In genomic region chr9:94666364-94667099, GRCh38 we compare ENCODE assay signal across 1 cellular context.
TF ChIP-seq lines count a peak whose summit lies in the region.

No MANE protein-coding gene starts in this region.

TF ChIP-seq in HepG2, 621 proteins besides CTCF, POLR2A, EP300 and RAD21 (continued from another document):
- TF ChIP-seq REST (IDR thresholded peaks at IDR 0.05; ENCODE audit: borderline replicate concordance in 1 of 2, low read depth in 1 of 2, low read length in 2 of 2) (no peak), YEATS2 (CRISPR knock-in tag; IDR thresholded peaks at IDR 0.05; ENCODE audit: borderline replicate concordance) (no peak), ZNF780A (CRISPR knock-in tag; IDR thresholded peaks at IDR 0.05) (no peak), ZNF550 (CRISPR knock-in tag; IDR thresholded peaks at IDR 0.05; ENCODE audit: borderline replicate concordance) (no peak), ARHGAP35 (CRISPR knock-in tag; IDR thresholded peaks at IDR 0.05; ENCODE audit: borderline replicate concordance) (no peak), ZSCAN20 (CRISPR knock-in tag; IDR thresholded peaks at IDR 0.05; ENCODE audit: borderline replicate concordance) (no peak), ZNF350 (CRISPR knock-in tag; IDR thresholded peaks at IDR 0.05; ENCODE audit: borderline replicate concordance, low read depth) (0 out of 2 replicates have a peak, but pooled peaks have one; percentile 18), SP2 (CRISPR knock-in tag; IDR thresholded peaks at IDR 0.05) (no peak), HNF4A (CRISPR knock-in tag; IDR thresholded peaks at IDR 0.05) (peak; percentile 80), KAT8 (CRISPR knock-in tag; IDR thresholded peaks at IDR 0.05) (no peak), ZNF343 (CRISPR knock-in tag; IDR thresholded peaks at IDR 0.05) (no peak), ZNF501 (CRISPR knock-in tag; IDR thresholded peaks at IDR 0.05) (peak; percentile 43; the same call in 1 of the 2 replicates), BRCA1 (CRISPR knock-in tag; IDR thresholded peaks at IDR 0.05) (no peak), ZNF33A (CRISPR knock-in tag; IDR thresholded peaks at IDR 0.05; ENCODE audit: borderline replicate concordance) (no peak), ZEB1 (IDR thresholded peaks at IDR 0.05; ENCODE audit: insufficient replicate concordance, low read depth) (peak; percentile 82), TCF7 (IDR thresholded peaks at IDR 0.05; ENCODE audit: low read depth) (no peak), SOX6 (IDR thresholded peaks at IDR 0.05) (no peak), SOX6 (CRISPR knock-in tag; IDR thresholded peaks at IDR 0.05) (0 out of 2 replicates have a peak, but pooled peaks have one; percentile 14), ZNF44 (CRISPR knock-in tag; IDR thresholded peaks at IDR 0.05) (no peak), SAFB2 (CRISPR knock-in tag; IDR thresholded peaks at IDR 0.05; ENCODE audit: borderline replicate concordance, low read depth) (no peak), IKZF5 (CRISPR knock-in tag; IDR thresholded peaks at IDR 0.05) (no peak), NR2F1 (CRISPR knock-in tag; IDR thresholded peaks at IDR 0.05) (0 out of 4 replicates have a peak, but pooled peaks of 1 of the 2 experiments have one; percentile 4), ZNF879 (CRISPR knock-in tag; IDR thresholded peaks at IDR 0.05) (no peak), ZFX (CRISPR knock-in tag; IDR thresholded peaks at IDR 0.05; ENCODE audit: low read depth) (peak; percentile 43; the same call in 1 of the 2 replicates), BATF2 (CRISPR knock-in tag; IDR thresholded peaks at IDR 0.05) (no peak), DNMT1 (CRISPR knock-in tag; IDR thresholded peaks at IDR 0.05) (no peak), ARID3A (IDR thresholded peaks at IDR 0.05; ENCODE audit: low read depth, low read length) (no peak), ZNF607 (CRISPR knock-in tag; IDR thresholded peaks at IDR 0.05; ENCODE audit: borderline replicate concordance) (no peak), HMG20B (CRISPR knock-in tag; conservative IDR thresholded peaks at IDR 0.05) (no peak), RXRB (CRISPR knock-in tag; IDR thresholded peaks at IDR 0.05; ENCODE audit: borderline replicate concordance) (no peak), ZNF773 (CRISPR knock-in tag; IDR thresholded peaks at IDR 0.05; ENCODE audit: borderline replicate concordance) (no peak), ZIK1 (CRISPR knock-in tag; IDR thresholded peaks at IDR 0.05; ENCODE audit: borderline replicate concordance, low read depth) (no peak), ZNF263 (CRISPR knock-in tag; IDR thresholded peaks at IDR 0.05) (no peak), RBAK (CRISPR knock-in tag; IDR thresholded peaks at IDR 0.05) (no peak), ZNF124 (CRISPR knock-in tag; IDR thresholded peaks at IDR 0.05) (no peak), ZNF20 (CRISPR knock-in tag; IDR thresholded peaks at IDR 0.05) (no peak), LRRFIP1 (CRISPR knock-in tag; conservative IDR thresholded peaks at IDR 0.05) (no peak), ZNF274 (CRISPR knock-in tag; IDR thresholded peaks at IDR 0.05) (no peak), SOX5 (CRISPR knock-in tag; IDR thresholded peaks at IDR 0.05; ENCODE audit: borderline replicate concordance) (no peak), PRPF4 (IDR thresholded peaks at IDR 0.05; ENCODE audit: low read depth, low read length, poor library complexity, severe bottlenecking) (no peak), CREB1 (IDR thresholded peaks at IDR 0.05) (no peak; the same call in 1 of the 2 replicates), CREB1 (CRISPR knock-in tag; IDR thresholded peaks at IDR 0.05) (no peak), ZNF644 (CRISPR knock-in tag; IDR thresholded peaks at IDR 0.05; ENCODE audit: low read depth) (no peak), KDM6A (CRISPR knock-in tag; IDR thresholded peaks at IDR 0.05; ENCODE audit: low read depth) (no peak), HOXA5 (CRISPR knock-in tag; IDR thresholded peaks at IDR 0.05) (no peak), JUN (CRISPR knock-in tag; IDR thresholded peaks at IDR 0.05) (no peak), KLF12 (CRISPR knock-in tag; IDR thresholded peaks at IDR 0.05; ENCODE audit: borderline replicate concordance) (no peak), ADNP (CRISPR knock-in tag; IDR thresholded peaks at IDR 0.05) (no peak), BCLAF1 (IDR thresholded peaks at IDR 0.05) (no peak), NR1H2 (CRISPR knock-in tag; IDR thresholded peaks at IDR 0.05; ENCODE audit: borderline replicate concordance, low read depth) (no peak)
